23 cellular contexts compared by ENCODE assay signal in the genomic region with DNA sequence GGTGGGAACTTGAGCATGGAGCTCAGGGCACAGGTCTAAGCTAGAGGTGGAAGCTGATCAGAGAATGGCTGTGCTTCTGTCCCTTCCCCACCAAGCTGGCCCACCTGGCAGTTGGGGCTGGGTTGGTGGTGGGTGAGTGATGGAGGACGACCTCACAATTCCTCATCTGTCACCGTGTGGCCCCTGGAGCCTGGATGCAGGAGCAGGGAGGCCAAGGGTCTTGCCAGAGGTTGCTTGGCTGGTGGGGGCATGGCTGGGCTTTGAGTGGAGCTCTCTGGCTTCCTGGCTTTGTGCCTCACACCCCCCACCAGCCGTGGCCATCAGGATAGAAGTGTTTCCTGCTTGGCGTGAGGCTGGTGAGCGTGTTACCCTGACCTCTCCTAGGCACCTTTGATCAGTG. TPM values are rescaled to one million over a fixed set of nuclear protein-coding genes. Genes with fewer than 3 reads are reported as not detected.
A peak's percentile ranks its signal among the peaks of the same experiment; 100 is the strongest.
DNase-seq lines count a peak whose midpoint lies in the region; ATAC-seq, FAIRE-seq and TF ChIP-seq lines count a peak whose summit lies in the region.
"Had no signal": no experiment of that assay in that cellular context is flagged by ENCODE, and none has a peak within 500 bp of the region (broad histone marks: within the 10 kb centered on the region; RNA-seq: fewer than 3 reads in every experiment).

No MANE protein-coding gene starts in this region.

- POLR2A ChIA-PET in HepG2 (lab: Yijun Ruan, JAX): no interaction called here

- no peak for TF ChIP-seq EP300 in HepG2 (IDR thresholded peaks at IDR 0.05; ENCODE audit: low read depth in 2 of 2, low read length in 2 of 2)
- TF ChIP-seq EP300 in HepG2 (CRISPR knock-in tag; IDR thresholded peaks at IDR 0.05; ENCODE audit: borderline replicate concordance): no peak

- intact Hi-C loops in HepG2 (cut with micrococcal nuclease; ENCODE audit: unreplicated experiment): no loop called here
- intact Hi-C loops in right lobe of liver (cut with DNase I): no loop called here
- intact Hi-C loops in sciatic nerve (cut with DNase I): no loop called here

- H3K4me2 ChIP-seq in HepG2 (ENCODE audit: low read depth, low read length): no peak overlapping the region
- H3K4me2 ChIP-seq: BLaER1, GM23338 had no signal

- WGBS in HepG2 (ENCODE audit: low lambda C conversion rate): no CpG with 5 or more reads among the region's 5 CpGs
- 80% methylated on average over 1 of the region's 5 CpGs for WGBS in right lobe of liver (ENCODE audit: insufficient coverage, low coverage, low lambda C conversion rate, missing lambda C conversion rate)

- no peak overlapping the region for H3K9ac ChIP-seq in HepG2 (ENCODE audit: insufficient read depth, low read depth, low read length)
- H3K9ac ChIP-seq: BLaER1 had no signal

- no peak for TF ChIP-seq RAD21 in HepG2 (CRISPR knock-in tag; IDR thresholded peaks at IDR 0.05)

- no peaks in the 10 kb centered on the region for H3K36me3 Mint-ChIP-seq in chondrocyte (ENCODE audit: low read depth)

- H3K9me3 Mint-ChIP-seq in chondrocyte (ENCODE audit: low read depth): no peaks in the 10 kb centered on the region
- H3K9me3 Mint-ChIP-seq: CD4-positive, alpha-beta T cell; GM23338 had no signal

- no peak overlapping the region for H3K4me3 Mint-ChIP-seq in chondrocyte (ENCODE audit: unreplicated experiment)
- H3K4me3 Mint-ChIP-seq: CD4-positive, alpha-beta T cell; GM23338 had no signal

- FAIRE-seq in HepG2 (lab: Jason Lieb, UNC): no peak
- FAIRE-seq: D721Med, K562 had no signal

- no peak overlapping the region for H3K27ac Mint-ChIP-seq in chondrocyte (ENCODE audit: unreplicated experiment)
- H3K27ac Mint-ChIP-seq: CD4-positive, alpha-beta T cell; GM23338 had no signal

- H3K4me1 Mint-ChIP-seq in chondrocyte (ENCODE audit: low read depth): peaks cover 44% of the 10 kb centered on the region

- ATAC-seq in HepG2: peak; percentile 13; the same call in 1 of the 3 replicates
- no peak for ATAC-seq in right lobe of liver
- ATAC-seq in sciatic nerve: no peak
- no peak for ATAC-seq in HG03135 (IDR thresholded peaks at IDR 0.05; ENCODE audit: unreplicated experiment)
- ATAC-seq: GM23338 had no signal

- TF ChIP-seq CTCF in HepG2 (CRISPR knock-in tag; IDR thresholded peaks at IDR 0.05) (no peak), right lobe of liver (IDR thresholded peaks at IDR 0.05) (no peak), chondrocyte (IDR thresholded peaks at IDR 0.05) (no peak)

- no peaks in the 10 kb centered on the region for H3K79me2 ChIP-seq in HepG2 (ENCODE audit: insufficient read depth, low read length)

- no peaks in the 10 kb centered on the region for H4K20me1 ChIP-seq in HepG2 (ENCODE audit: insufficient read depth, low read length)
- H4K20me1 ChIP-seq: BLaER1 had no signal

- no peak for TF ChIP-seq POLR2A in HepG2 (IDR thresholded peaks at IDR 0.05; ENCODE audit: insufficient read depth in 1 of 2, low read depth in 2 of 2, low read length in 2 of 2)
- TF ChIP-seq POLR2A in right lobe of liver (IDR thresholded peaks at IDR 0.05): no peak

- H3K36me3 ChIP-seq in HepG2 (replicated peaks in 1 of 2; ENCODE audit: control insufficient read depth in 1 of 2, insufficient read depth in 2 of 2, low read length in 2 of 2) (no peaks in the 10 kb centered on the region), right lobe of liver (no peaks in the 10 kb centered on the region)
- H3K36me3 ChIP-seq: BLaER1, MG63 had no signal

- H3K4me3 ChIP-seq in HepG2 (replicated peaks in 1 of 3; ENCODE audit: insufficient read depth in 1 of 3, low read depth in 2 of 3, low read length in 3 of 3): no peak overlapping the region
- no peak overlapping the region for H3K4me3 ChIP-seq in right lobe of liver
- H3K4me3 ChIP-seq: BLaER1, GM23338, K562, MG63, SK-N-MC had no signal

- H3K9me3 ChIP-seq in HepG2 (ENCODE audit: low read length) (no peaks in the 10 kb centered on the region), right lobe of liver (no peaks in the 10 kb centered on the region)
- H3K9me3 ChIP-seq: BLaER1, MG63 had no signal

- no peak overlapping the region for H2AFZ ChIP-seq in HepG2 (ENCODE audit: low read length)
- H2AFZ ChIP-seq: GM23338 had no signal

- no TSS peak for BruUV-seq in HepG2 (replicated peaks; lab: Mats Ljungman, UMichigan)

- in situ Hi-C loops in HepG2 (cut with HindIII; ENCODE audit: extremely low pct_ligation_motif_present, low pct_unique_long_range_greater_than_20kb): no loop called here

- H3K27me3 Mint-ChIP-seq in chondrocyte (ENCODE audit: low read depth): no peaks in the 10 kb centered on the region
- H3K27me3 Mint-ChIP-seq: CD4-positive, alpha-beta T cell had no signal

- H3K27me3 ChIP-seq in HepG2 (ENCODE audit: control insufficient read depth in 1 of 2, insufficient read depth in 2 of 2, low read length in 2 of 2): peaks cover 4 to 37% of the 10 kb centered on the region in 2 experiments; a peak in 4 of 5 replicates
- no peaks in the 10 kb centered on the region for H3K27me3 ChIP-seq in right lobe of liver
- H3K27me3 ChIP-seq: BLaER1, MG63 had no signal

- H3K27ac ChIP-seq in HepG2 (ENCODE audit: extremely low read length, insufficient read depth, low read length) (no peak overlapping the region), right lobe of liver (no peak overlapping the region)
- H3K27ac ChIP-seq: BLaER1, SK-N-MC had no signal

- CTCF ChIA-PET in HepG2 (lab: Yijun Ruan, JAX; ENCODE audit: low intra/inter-chr PET ratio, low total read pairs): no interaction called here

- no peak for DNase-seq in HepG2 (ENCODE audit: low spot score)
- no peak for DNase-seq in right lobe of liver
- peak; percentile 77 for DNase-seq in chondrocyte (ENCODE audit: low spot score)
- peak; percentile 52 for DNase-seq in sciatic nerve (ENCODE audit: low spot score)
- no peak for DNase-seq in NCI-H82 treated with DMSO at 0.1 percent for 48 hours (lab: John Stamatoyannopoulos, UW; ENCODE audit: unreplicated experiment)
- DNase-seq in Ammon's horn (ENCODE audit: low spot score): no peak
- DNase-seq: CD4-positive, alpha-beta T cell; DMS53; HCEC 1CT; MG63; NCI-H1105 treated with DMSO at 0.1 percent for 48 hours; NCI-H146; NCI-H1930; NCI-H446 treated with DMSO at 0.1 percent for 48 hours; NCI-H526; RPMI8226; SIG-M5 had no signal

- peaks cover 6% of the 10 kb centered on the region; the same call in 1 of the 2 replicates for H3K4me1 ChIP-seq in HepG2 (ENCODE audit: insufficient read depth, low read length)
- no peaks in the 10 kb centered on the region for H3K4me1 ChIP-seq in right lobe of liver

TF ChIP-seq in HepG2, 621 proteins besides CTCF, POLR2A, EP300 and RAD21 (continues in another document):
- no peak for TF ChIP-seq ZNF350 (CRISPR knock-in tag; IDR thresholded peaks at IDR 0.05; ENCODE audit: borderline replicate concordance, low read depth)
- TF ChIP-seq TEAD2 (CRISPR knock-in tag; IDR thresholded peaks at IDR 0.05): no peak
- no peak for TF ChIP-seq ZFP82 (CRISPR knock-in tag; IDR thresholded peaks at IDR 0.05; ENCODE audit: borderline replicate concordance)
- no peak for TF ChIP-seq ZNF781 (CRISPR knock-in tag; IDR thresholded peaks at IDR 0.05; ENCODE audit: borderline replicate concordance, not compliant biosample characterization)
- TF ChIP-seq, protein P1, sequence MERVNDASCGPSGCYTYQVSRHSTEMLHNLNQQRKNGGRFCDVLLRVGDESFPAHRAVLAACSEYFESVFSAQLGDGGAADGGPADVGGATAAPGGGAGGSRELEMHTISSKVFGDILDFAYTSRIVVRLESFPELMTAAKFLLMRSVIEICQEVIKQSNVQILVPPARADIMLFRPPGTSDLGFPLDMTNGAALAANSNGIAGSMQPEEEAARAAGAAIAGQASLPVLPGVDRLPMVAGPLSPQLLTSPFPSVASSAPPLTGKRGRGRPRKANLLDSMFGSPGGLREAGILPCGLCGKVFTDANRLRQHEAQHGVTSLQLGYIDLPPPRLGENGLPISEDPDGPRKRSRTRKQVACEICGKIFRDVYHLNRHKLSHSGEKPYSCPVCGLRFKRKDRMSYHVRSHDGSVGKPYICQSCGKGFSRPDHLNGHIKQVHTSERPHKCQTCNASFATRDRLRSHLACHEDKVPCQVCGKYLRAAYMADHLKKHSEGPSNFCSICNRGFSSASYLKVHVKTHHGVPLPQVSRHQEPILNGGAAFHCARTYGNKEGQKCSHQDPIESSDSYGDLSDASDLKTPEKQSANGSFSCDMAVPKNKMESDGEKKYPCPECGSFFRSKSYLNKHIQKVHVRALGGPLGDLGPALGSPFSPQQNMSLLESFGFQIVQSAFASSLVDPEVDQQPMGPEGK (CRISPR knock-in tag; IDR thresholded peaks at IDR 0.05): no peak
- TF ChIP-seq RARA (CRISPR knock-in tag; IDR thresholded peaks at IDR 0.05): no peak
- no peak for TF ChIP-seq SMARCC2 (IDR thresholded peaks at IDR 0.05)
- TF ChIP-seq, protein P2, sequence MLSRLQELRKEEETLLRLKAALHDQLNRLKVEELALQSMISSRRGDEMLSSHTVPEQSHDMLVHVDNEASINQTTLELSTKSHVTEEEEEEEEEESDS (CRISPR knock-in tag; IDR thresholded peaks at IDR 0.05; ENCODE audit: borderline replicate concordance): no peak
- TF ChIP-seq ARHGAP35 (CRISPR knock-in tag; IDR thresholded peaks at IDR 0.05; ENCODE audit: borderline replicate concordance): no peak

RNA-seq across cellular contexts. Expression of a gene that starts 36.0 kb away (rescaled TPM):
- not detected in 2 replicates for total RNA-seq in HepG2 (2016; rRNA removed; fragmentation: Illumina TruSeq; extraction: Trizol)
- total RNA-seq in HepG2 (2016; cell fraction: cytosol; rRNA removed; fragmentation: Illumina TruSeq; extraction: Trizol; ENCODE audit: low read depth): not detected in 2 replicates
- not detected in 2 replicates for total RNA-seq in HepG2 (2016; cell fraction: insoluble cytoplasmic fraction; rRNA removed; fragmentation: Illumina TruSeq; extraction: Trizol)
- not detected in 2 replicates for total RNA-seq in HepG2 (2016; cell fraction: membrane; rRNA removed; fragmentation: Illumina TruSeq; extraction: Trizol)
- total RNA-seq in HepG2 (2016; cell fraction: nucleus; rRNA removed; fragmentation: Illumina TruSeq; extraction: Trizol): not detected in 2 replicates
- polyA plus RNA-seq in HepG2 (2011; rRNA removed): 0.04 TPM in 1 of 2 replicates, not detected in the other
- polyA plus RNA-seq in HepG2 (2011; cell fraction: cytosol; rRNA removed): 0.04 TPM in 2 replicates
- 0.02 and 0.05 TPM in 2 replicates for polyA plus RNA-seq in HepG2 (2011; cell fraction: nucleus; rRNA removed)
- polyA plus RNA-seq in HepG2 (2012): 0.05 and 0.08 TPM in 2 replicates
- polyA plus RNA-seq in HepG2 (2016; cell fraction: cytosol; fragmentation: Illumina TruSeq; extraction: Trizol; ENCODE audit: low read depth): not detected in 2 replicates
- not detected in 2 replicates for polyA plus RNA-seq in HepG2 (2016; cell fraction: insoluble cytoplasmic fraction; fragmentation: Illumina TruSeq; extraction: Trizol; ENCODE audit: low read depth)
- not detected in 2 replicates for polyA plus RNA-seq in HepG2 (2016; cell fraction: membrane; fragmentation: Illumina TruSeq; extraction: Trizol; ENCODE audit: low read depth)
- not detected in 2 replicates for polyA plus RNA-seq in HepG2 (2016; cell fraction: nucleus; fragmentation: Illumina TruSeq; extraction: Trizol; ENCODE audit: insufficient read depth, low read depth)
- polyA minus RNA-seq in HepG2 (2011; rRNA and poly(A)+ RNA removed; ENCODE audit: low replicate concordance): 0.06 and 0.12 TPM in 2 replicates
- polyA minus RNA-seq in HepG2 (2011; cell fraction: cytosol; rRNA and poly(A)+ RNA removed): not detected in 2 replicates
- polyA minus RNA-seq in HepG2 (2011; cell fraction: nucleus; rRNA and poly(A)+ RNA removed): 0.37 TPM in 1 of 2 replicates, not detected in the other
- 1 to 10 TPM; 1.9 to 4.0 (median 2.7) TPM for total RNA-seq in right lobe of liver
- 284 to 413 TPM (median 394 TPM) in 3 replicates for total RNA-seq in chondrocyte
- total RNA-seq in sciatic nerve: 236 TPM

Comparison
In these comparisons a context has a peak if more than half of its experiments do, and no peak if none do; other contexts are left out.
1. DNase-seq: peak in chondrocyte (single experiment) and sciatic nerve (single experiment); none in HepG2 (single experiment), right lobe of liver (0 of 3), NCI-H82 treated with DMSO at 0.1 percent for 48 hours (single experiment) and Ammon's horn (single experiment).
2. RNA of a gene that starts 36.0 kb away (total RNA-seq): 284 to 413 TPM in chondrocyte and 236 TPM in sciatic nerve (single experiment); 1.9 to 4.0 TPM in right lobe of liver and not detected in HepG2; every median in the first group is over 10 times any median in the second.